8 cellular contexts compared by ENCODE assay signal in genomic region chr9:36149197-36149596, GRCh38. TPM values are rescaled to one million over a fixed set of nuclear protein-coding genes. Genes with fewer than 3 reads are reported as not detected.
A peak's percentile ranks its signal among the peaks of the same experiment; 100 is the strongest.
DNase-seq lines count a peak whose midpoint lies in the region; ATAC-seq and TF ChIP-seq lines count a peak whose summit lies in the region.

No MANE protein-coding gene starts in this region.

- H3K4me3 ChIP-seq in fibroblast of villous mesenchyme (ENCODE audit: low read depth, low read length), result no peak overlapping the region

- peaks cover 6 to 13% (median 11%) of the 10 kb centered on the region in 3 donors for H3K9me3 Mint-ChIP-seq in T-cell

- intact Hi-C loops in sciatic nerve (cut with DNase I), result no loop called here

- peaks cover 28% of the 10 kb centered on the region for H3K36me3 Mint-ChIP-seq in T-cell

- no peak for ATAC-seq in T-cell (replicated peaks in 1 of 4)
- peak; percentile 27 for ATAC-seq in sciatic nerve
- ATAC-seq in HG03460 (IDR thresholded peaks at IDR 0.05; ENCODE audit: unreplicated experiment), result no peak
- no peak for ATAC-seq in HG03095 (IDR thresholded peaks at IDR 0.05; ENCODE audit: unreplicated experiment)
- ATAC-seq in HG02642 (IDR thresholded peaks at IDR 0.05; ENCODE audit: poor library complexity, unreplicated experiment), result no peak

- peak overlapping the region; percentile 90 to 99 for H3K27ac Mint-ChIP-seq in T-cell

- H3K4me1 Mint-ChIP-seq in T-cell, result peaks cover 72 to 92% (median 88%) of the 10 kb centered on the region in 3 donors

- DNase-seq in EH (ENCODE audit: low read depth) (peak; percentile 87), T-cell (no peak), fibroblast of villous mesenchyme (ENCODE audit: low read depth) (peak; percentile 72), sciatic nerve (ENCODE audit: low spot score) (no peak), SHP77 treated with DMSO at 0.1 percent for 48 hours (lab: John Stamatoyannopoulos, UW) (no peak)

- CTCF ChIA-PET in T-cell (lab: Charles Lee), result interaction anchor here (0.6 to 1.3 kb wide), 4 partner anchors 10 to 502 kb away, joined by 3 to 7 read pairs (median 4); no protein-coding TSS in a partner anchor

- no peak for TF ChIP-seq CTCF in fibroblast of villous mesenchyme (IDR thresholded peaks at IDR 0.05; ENCODE audit: insufficient read depth, low read depth, low read length)

- H3K4me3 Mint-ChIP-seq in T-cell, result peak overlapping the region in 1 of 3 donors; percentile 15

- POLR2A ChIA-PET in T-cell (lab: Charles Lee), result interaction anchor here in 1 of 2 donors (1.0 kb wide), 1 partner anchor 41 kb away, joined by 4 read pairs; no protein-coding TSS in a partner anchor

- H3K27me3 Mint-ChIP-seq in T-cell, result no peaks in the 10 kb centered on the region

RNA-seq across cellular contexts. Expression of gene GLIPR2, which starts 12.7 kb away (rescaled TPM):
- 10 to 100 TPM; 25.6 to 37.8 (median 28.7) TPM for total RNA-seq in T-cell
- total RNA-seq in fibroblast of villous mesenchyme, result 29.4 and 55.7 TPM in 2 replicates
- total RNA-seq in sciatic nerve, result 14.8 TPM

RNA-seq across cellular contexts. Expression of gene CCIN, which starts 20.0 kb away (rescaled TPM):
- under 1 TPM in 3 of 5 donors, not detected in 2; 0.13 to 0.84 (median 0.68) TPM for total RNA-seq in T-cell
- total RNA-seq in fibroblast of villous mesenchyme, result 0.43 and 2.3 TPM in 2 replicates
- not detected for total RNA-seq in sciatic nerve

RNA-seq across cellular contexts. Expression of gene CLTA, which starts 41.5 kb away (rescaled TPM):
- total RNA-seq in T-cell (10 to 100 TPM; 40.2 to 79.0 (median 70.0) TPM), fibroblast of villous mesenchyme (194 and 265 TPM in 2 replicates), sciatic nerve (103 TPM)

Comparison
In these comparisons a context has a peak if more than half of its experiments do, and no peak if none do; other contexts are left out.
1. DNase-seq: peak in EH (single experiment) and fibroblast of villous mesenchyme (single experiment); none in T-cell (0 of 34), sciatic nerve (single experiment) and SHP77 treated with DMSO at 0.1 percent for 48 hours (single experiment).